21 cellular contexts compared by ENCODE assay signal in genomic region chr12:132296063-132296462, GRCh38. TPM values are rescaled to one million over a fixed set of nuclear protein-coding genes. Genes with fewer than 3 reads are reported as not detected.
DNase-seq lines count a peak whose midpoint lies in the region; ATAC-seq and TF ChIP-seq lines count a peak whose summit lies in the region.
"Had no signal": no experiment of that assay in that cellular context is flagged by ENCODE, and none has a peak within 500 bp of the region (broad histone marks: within the 10 kb centered on the region; RNA-seq: fewer than 3 reads in every experiment).

No MANE protein-coding gene starts in this region.

- no peak overlapping the region for H2BK12ac ChIP-seq in neuronal stem cell (ENCODE audit: low read length)

- no peaks in the 10 kb centered on the region for H3K36me3 ChIP-seq in neuronal stem cell (replicated peaks in 1 of 2; ENCODE audit: control insufficient read depth in 2 of 2, insufficient read depth in 2 of 2, low read length in 2 of 2)
- H3K36me3 ChIP-seq: BLaER1 had no signal

- DNase-seq in left cardiac atrium (peak; percentile 8), Right ventricle myocardium superior (no peak), G401 (ENCODE audit: low spot score) (peak; percentile 40), endothelial cell (ENCODE audit: low spot score) (no peak), neuronal stem cell (ENCODE audit: low spot score) (no peak), GF-D8 (lab: John Stamatoyannopoulos, UW) (no peak)
- DNase-seq: CD4-positive, CD25-positive, alpha-beta regulatory T cell; CD8-positive, alpha-beta T cell; DMS 273 treated with DMSO at 0.1 percent for 48 hours; DMS79; EL; GM23248; H7; HCEC 1CT had no signal

- H3K18ac ChIP-seq in neuronal stem cell (ENCODE audit: low read length) = peak overlapping the region; percentile 38

- H4K8ac ChIP-seq in neuronal stem cell (ENCODE audit: low read depth, low read length) = no peak overlapping the region

- H3K9ac ChIP-seq in neuronal stem cell (ENCODE audit: low read depth, low read length, poor library complexity) = no peak overlapping the region
- H3K9ac ChIP-seq: BLaER1, GM23248 had no signal

- H3K4me3 ChIP-seq in neuronal stem cell (ENCODE audit: low read length in 2 of 2) = no peak overlapping the region
- H3K4me3 ChIP-seq: BLaER1, GM23248 had no signal

- no peak overlapping the region for H3K27ac Mint-ChIP-seq in endothelial cell (ENCODE audit: unreplicated experiment)
- H3K27ac Mint-ChIP-seq: B cell; CD4-positive, CD25-positive, alpha-beta regulatory T cell; CD8-positive, alpha-beta T cell had no signal

- no peak overlapping the region for H3K4ac ChIP-seq in neuronal stem cell (ENCODE audit: low read length)

- H3K27ac ChIP-seq in neuronal stem cell (replicated peaks; ENCODE audit: low read length) = no peak overlapping the region
- H3K27ac ChIP-seq: 22Rv1, BLaER1, C4-2B, GM23248 had no signal

- peaks cover 0 to 6% (median 0%) of the 10 kb centered on the region in 3 experiments for H3K27me3 ChIP-seq in neuronal stem cell (ENCODE audit: control insufficient read depth in 3 of 3, insufficient read depth in 3 of 3, low read depth in 1 of 3, low read length in 3 of 3)

- no peak overlapping the region for H2BK5ac ChIP-seq in neuronal stem cell (ENCODE audit: low read length)

- H2AK5ac ChIP-seq in neuronal stem cell (ENCODE audit: low read depth, low read length) = peak overlapping the region; percentile 21

- in situ Hi-C loops in G401 (cut with HindIII; ENCODE audit: low sequenced_read_pairs) = no loop called here

- peak overlapping the region; percentile 4 for H3K4me3 Mint-ChIP-seq in endothelial cell (ENCODE audit: unreplicated experiment)
- H3K4me3 Mint-ChIP-seq: B cell; CD4-positive, CD25-positive, alpha-beta regulatory T cell; CD8-positive, alpha-beta T cell had no signal

- intact Hi-C loops in left cardiac atrium (cut with DNase I) (no loop called here), Right ventricle myocardium superior (cut with DNase I) (no loop called here)

- H3K9me3 Mint-ChIP-seq in endothelial cell (ENCODE audit: unreplicated experiment) = no peaks in the 10 kb centered on the region
- H3K9me3 Mint-ChIP-seq: CD8-positive, alpha-beta T cell had no signal

- no peak overlapping the region for H4K91ac ChIP-seq in neuronal stem cell (ENCODE audit: low read depth, low read length, poor library complexity)

- TF ChIP-seq CTCF in endothelial cell (IDR thresholded peaks at IDR 0.05; ENCODE audit: unreplicated experiment) = no peak

- no peak overlapping the region for H2BK120ac ChIP-seq in neuronal stem cell (ENCODE audit: low read depth, low read length)

- ATAC-seq in left cardiac atrium (no peak), Right ventricle myocardium superior (ENCODE audit: poor library complexity) (no peak), GM18909 (IDR thresholded peaks at IDR 0.05; ENCODE audit: poor library complexity, unreplicated experiment) (no peak), GM18873 (IDR thresholded peaks at IDR 0.05; ENCODE audit: low FRiP score, unreplicated experiment) (no peak)
- ATAC-seq: CD8-positive, alpha-beta T cell had no signal

- H3K4me1 ChIP-seq in neuronal stem cell (ENCODE audit: control insufficient read depth in 2 of 2, insufficient read depth in 1 of 2, low read depth in 1 of 2, low read length in 2 of 2) = no peaks in the 10 kb centered on the region

- H2AFZ ChIP-seq in neuronal stem cell (ENCODE audit: low read length) = no peak overlapping the region
- H2AFZ ChIP-seq: GM23248 had no signal

- no peaks in the 10 kb centered on the region for H3K36me3 Mint-ChIP-seq in endothelial cell (ENCODE audit: low read depth, unreplicated experiment)
- H3K36me3 Mint-ChIP-seq: CD4-positive, CD25-positive, alpha-beta regulatory T cell; CD8-positive, alpha-beta T cell had no signal

- H3K4me1 Mint-ChIP-seq in endothelial cell (ENCODE audit: unreplicated experiment) = no peaks in the 10 kb centered on the region
- H3K4me1 Mint-ChIP-seq: B cell; CD4-positive, CD25-positive, alpha-beta regulatory T cell had no signal

- no peak overlapping the region for H3K14ac ChIP-seq in neuronal stem cell (ENCODE audit: low read length)

- no peak overlapping the region for H2BK15ac ChIP-seq in neuronal stem cell (ENCODE audit: low read length)

- H3K27me3 Mint-ChIP-seq in endothelial cell (ENCODE audit: unreplicated experiment) = peaks cover 12% of the 10 kb centered on the region
- H3K27me3 Mint-ChIP-seq: B cell; CD4-positive, CD25-positive, alpha-beta regulatory T cell had no signal

- H3K9me3 ChIP-seq in neuronal stem cell (replicated peaks in 1 of 2; ENCODE audit: control insufficient read depth in 2 of 2, insufficient read depth in 1 of 2, low read depth in 1 of 2, low read length in 2 of 2) = peaks cover 0 to 2% of the 10 kb centered on the region in 2 donors

- WGBS in neuronal stem cell (ENCODE audit: extremely low coverage in 2 of 2, insufficient read length in 2 of 2, insufficient replicate concordance in 1 of 2), 2 donors = no CpG with 5 or more reads among the region's 18 CpGs

- no peak overlapping the region for H3K23ac ChIP-seq in neuronal stem cell (ENCODE audit: low read depth, low read length, poor library complexity)

- H3K4me2 ChIP-seq in neuronal stem cell (ENCODE audit: insufficient read depth, low read length, poor library complexity, severe bottlenecking) = no peak overlapping the region
- H3K4me2 ChIP-seq: BLaER1 had no signal

- H3K79me1 ChIP-seq in neuronal stem cell (ENCODE audit: low read depth, low read length) = no peaks in the 10 kb centered on the region

RNA-seq across cellular contexts. Expression of gene GALNT9, which starts 33.3 kb away (rescaled TPM):
- total RNA-seq in left cardiac atrium (1 to 10 TPM; 2.6 to 2.7 TPM), Right ventricle myocardium superior (not detected), endothelial cell (ENCODE audit: unreplicated experiment) (not detected)
- total RNA-seq in G401 (2014; rRNA removed; shearing (Covaris generic)) = 0.10 TPM in 1 of 2 replicates, not detected in the other
- polyA plus RNA-seq in neuronal stem cell (2013, experiment 1 of 2) = 0.13 TPM
- 0.14 TPM for polyA plus RNA-seq in neuronal stem cell (2013, experiment 2 of 2)
- total RNA-seq: CD8-positive, alpha-beta T cell had no signal
- polyA plus RNA-seq: AG04450 had no signal

Comparison
In these comparisons a context has a peak if more than half of its experiments do, and no peak if none do; other contexts are left out.
1. DNase-seq: peak in left cardiac atrium (single experiment) and G401 (single experiment); none in Right ventricle myocardium superior (single experiment), endothelial cell (single experiment), neuronal stem cell (single experiment) and GF-D8 (single experiment).